In the genomic region with DNA sequence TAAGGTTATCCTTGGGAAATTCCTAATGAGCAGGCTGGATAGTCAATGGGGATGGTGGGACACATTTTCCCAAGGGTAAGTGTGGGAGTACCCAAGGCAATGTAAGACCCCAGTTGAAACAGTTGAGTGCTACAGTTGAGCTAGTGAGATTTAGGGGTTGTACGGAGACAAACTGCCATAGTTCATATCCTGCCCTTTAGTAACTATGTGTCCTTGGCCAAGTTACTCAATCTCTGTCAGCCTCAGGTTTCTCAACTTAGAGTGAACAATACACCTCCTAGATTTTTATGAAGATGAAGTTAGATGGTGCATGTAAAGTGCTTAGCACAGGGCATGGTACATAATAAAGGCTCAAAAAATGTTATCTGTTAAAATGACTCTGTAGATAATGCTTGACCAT, we compare ENCODE assay signal across 28 cellular contexts. TPM values are rescaled to one million over a fixed set of nuclear protein-coding genes. Genes with fewer than 3 reads are reported as not detected.
A peak's percentile ranks its signal among the peaks of the same experiment; 100 is the strongest.
DNase-seq lines count a peak whose midpoint lies in the region; ATAC-seq, FAIRE-seq and TF ChIP-seq lines count a peak whose summit lies in the region.
"Had no signal": no experiment of that assay in that cellular context is flagged by ENCODE, and none has a peak within 500 bp of the region (broad histone marks: within the 10 kb centered on the region; RNA-seq: fewer than 3 reads in every experiment).

No MANE protein-coding gene starts in this region.

- DNase-seq in HepG2 (ENCODE audit: low spot score) (no peak), right lobe of liver (no peak), AG20443 (ENCODE audit: low spot score) (no peak), ascending aorta (ENCODE audit: low spot score in 2 of 2) (no peak)
- DNase-seq: BE2C; C1 segment of cervical spinal cord; CD4-positive, alpha-beta memory T cell; CD4-positive, CD25-positive, alpha-beta regulatory T cell; CD8-positive, alpha-beta memory T cell; COR-L47; DMS 273 treated with DMSO at 0.1 percent for 48 hours; DMS153; DMS53; DMS79; DND-41; EL; GDM1 had no signal

- H3K36me3 ChIP-seq in liver (ENCODE audit: control insufficient read depth in 4 of 4, insufficient read depth in 3 of 4, low read depth in 1 of 4, low read length in 3 of 4) (peaks cover 7 to 63% (median 44%) of the 10 kb centered on the region in 4 donors), HepG2 (replicated peaks in 1 of 2; ENCODE audit: control insufficient read depth in 1 of 2, insufficient read depth in 2 of 2, low read length in 2 of 2) (no peaks in the 10 kb centered on the region), right lobe of liver (peaks cover 0 to 79% (median 33%) of the 10 kb centered on the region in 4 donors), ascending aorta (no peaks in the 10 kb centered on the region)
- H3K36me3 ChIP-seq: BE2C, BLaER1 had no signal

- H3K27ac ChIP-seq in liver (ENCODE audit: low read depth in 1 of 2, low read length in 2 of 2) = peak overlapping the region in 1 of 2 donors; percentile 20
- no peak overlapping the region for H3K27ac ChIP-seq in HepG2 (ENCODE audit: extremely low read length, insufficient read depth, low read length)
- peak overlapping the region in 1 of 3 donors; percentile 21 for H3K27ac ChIP-seq in right lobe of liver
- H3K27ac ChIP-seq in ascending aorta = no peak overlapping the region
- H3K27ac ChIP-seq: 22Rv1, A549, BLaER1 had no signal

- no peak for FAIRE-seq in HepG2 (lab: Jason Lieb, UNC)
- FAIRE-seq: A549, GM12878, GM12892, GM18507 had no signal

- no peak overlapping the region for H2AFZ ChIP-seq in HepG2 (ENCODE audit: low read length)

- H3K27me3 ChIP-seq in liver (ENCODE audit: control insufficient read depth in 4 of 4, insufficient read depth in 4 of 4, low read length in 3 of 4) = no peaks in the 10 kb centered on the region
- H3K27me3 ChIP-seq in HepG2 (ENCODE audit: control insufficient read depth in 1 of 2, insufficient read depth in 2 of 2, low read length in 2 of 2) = no peaks in the 10 kb centered on the region; a peak in 1 of 5 replicates
- no peaks in the 10 kb centered on the region for H3K27me3 ChIP-seq in right lobe of liver
- H3K27me3 ChIP-seq in ascending aorta = no peaks in the 10 kb centered on the region
- H3K27me3 ChIP-seq: BE2C, BLaER1 had no signal

- H3K9me3 ChIP-seq in liver (ENCODE audit: control insufficient read depth in 4 of 4, low read length in 3 of 4) (no peaks in the 10 kb centered on the region), HepG2 (ENCODE audit: low read length) (no peaks in the 10 kb centered on the region), right lobe of liver (no peaks in the 10 kb centered on the region), ascending aorta (no peaks in the 10 kb centered on the region)
- H3K9me3 ChIP-seq: A549, BE2C, BLaER1 had no signal

- in situ Hi-C loops in HepG2 (cut with HindIII; ENCODE audit: extremely low pct_ligation_motif_present, low pct_unique_long_range_greater_than_20kb) = no loop called here

- CTCF ChIA-PET in HepG2 (lab: Yijun Ruan, JAX; ENCODE audit: low intra/inter-chr PET ratio, low total read pairs) = no interaction called here

- H3K4me1 ChIP-seq in liver (ENCODE audit: control insufficient read depth in 4 of 4, insufficient read depth in 4 of 4, low read length in 3 of 4) (peaks cover 0 to 15% (median 8%) of the 10 kb centered on the region in 4 donors), HepG2 (ENCODE audit: insufficient read depth, low read length) (no peaks in the 10 kb centered on the region), right lobe of liver (peaks cover 0 to 42% (median 0%) of the 10 kb centered on the region in 4 donors), ascending aorta (no peaks in the 10 kb centered on the region)
- H3K4me1 ChIP-seq: A549, BLaER1 had no signal

- no peak overlapping the region for H3K4me2 ChIP-seq in HepG2 (ENCODE audit: low read depth, low read length)
- H3K4me2 ChIP-seq: A549, BLaER1 had no signal

- ATAC-seq in HepG2 (no peak), right lobe of liver (peak in 3 of 4 donors; percentile 41 to 59 (median 50))
- ATAC-seq: A549, GM12878 had no signal

- TF ChIP-seq RAD21 in liver (IDR thresholded peaks at IDR 0.05) = no peak
- no peak for TF ChIP-seq RAD21 in HepG2 (CRISPR knock-in tag; IDR thresholded peaks at IDR 0.05)

- no TSS peak for BruUV-seq in HepG2 (replicated peaks; lab: Mats Ljungman, UMichigan)

- TF ChIP-seq CTCF in liver (IDR thresholded peaks at IDR 0.05; ENCODE audit: low read depth, low read length, missing input control) (no peak), HepG2 (CRISPR knock-in tag; IDR thresholded peaks at IDR 0.05) (no peak), right lobe of liver (IDR thresholded peaks at IDR 0.05) (no peak), ascending aorta (IDR thresholded peaks at IDR 0.05) (no peak)

- intact Hi-C loops in HepG2 (cut with micrococcal nuclease; ENCODE audit: unreplicated experiment) = no loop called here
- intact Hi-C loops in right lobe of liver (cut with DNase I) = no loop called here
- intact Hi-C loops in ascending aorta (cut with DNase I) = no loop called here

- no peak overlapping the region for H3K4me3 ChIP-seq in liver (ENCODE audit: low read depth in 1 of 3, low read length in 3 of 3)
- H3K4me3 ChIP-seq in HepG2 (replicated peaks in 1 of 3; ENCODE audit: insufficient read depth in 1 of 3, low read depth in 2 of 3, low read length in 3 of 3) = no peak overlapping the region
- H3K4me3 ChIP-seq in right lobe of liver = no peak overlapping the region
- H3K4me3 ChIP-seq in ascending aorta = no peak overlapping the region
- H3K4me3 ChIP-seq: A549, BLaER1, GM12878 had no signal

- TF ChIP-seq EP300 in HepG2 (IDR thresholded peaks at IDR 0.05; ENCODE audit: low read depth in 2 of 2, low read length in 2 of 2) (no peak), HepG2 (CRISPR knock-in tag; IDR thresholded peaks at IDR 0.05; ENCODE audit: borderline replicate concordance) (no peak)

- H3K9ac ChIP-seq in liver (ENCODE audit: low read depth in 1 of 2, low read length in 2 of 2) (no peak overlapping the region), HepG2 (ENCODE audit: insufficient read depth, low read depth, low read length) (no peak overlapping the region)
- H3K9ac ChIP-seq: BLaER1 had no signal

- H4K20me1 ChIP-seq in HepG2 (ENCODE audit: insufficient read depth, low read length) = no peaks in the 10 kb centered on the region
- H4K20me1 ChIP-seq: BLaER1 had no signal

- H3K79me2 ChIP-seq in HepG2 (ENCODE audit: insufficient read depth, low read length) = no peaks in the 10 kb centered on the region

- WGBS in liver = 30% methylated on average over 1 of the region's 1 CpG
- 40% methylated on average over 1 of the region's 1 CpG for WGBS in HepG2 (ENCODE audit: low lambda C conversion rate)
- 56% methylated on average over 1 of the region's 1 CpG for WGBS in right lobe of liver (ENCODE audit: insufficient coverage, low coverage, low lambda C conversion rate, missing lambda C conversion rate)

- TF ChIP-seq POLR2A in HepG2 (IDR thresholded peaks at IDR 0.05; ENCODE audit: insufficient read depth in 1 of 2, low read depth in 2 of 2, low read length in 2 of 2) (no peak), right lobe of liver (IDR thresholded peaks at IDR 0.05) (no peak)

- POLR2A ChIA-PET in HepG2 (lab: Yijun Ruan, JAX) = no interaction called here

TF ChIP-seq in liver, 16 proteins besides CTCF, POLR2A, EP300 and RAD21 (continues in another document):
- no peak for TF ChIP-seq SP1 (IDR thresholded peaks at IDR 0.05)
- no peak for TF ChIP-seq TAF1 (conservative IDR thresholded peaks at IDR 0.05)
- no peak for TF ChIP-seq GABPA (IDR thresholded peaks at IDR 0.05 in 1 of 2, conservative IDR thresholded peaks at IDR 0.05 in 1 of 2)
- no peak for TF ChIP-seq FOXA1 (IDR thresholded peaks at IDR 0.05)

TF ChIP-seq in HepG2, 621 proteins besides CTCF, POLR2A, EP300 and RAD21 (continues in another document):
- no peak for TF ChIP-seq ZNF607 (CRISPR knock-in tag; IDR thresholded peaks at IDR 0.05; ENCODE audit: borderline replicate concordance)
- no peak for TF ChIP-seq CENPT (CRISPR knock-in tag; IDR thresholded peaks at IDR 0.05; ENCODE audit: low read depth)
- TF ChIP-seq ZNF549 (CRISPR knock-in tag; IDR thresholded peaks at IDR 0.05) = no peak
- no peak for TF ChIP-seq GATAD2A (CRISPR knock-in tag; IDR thresholded peaks at IDR 0.05)
- TF ChIP-seq, protein P1, sequence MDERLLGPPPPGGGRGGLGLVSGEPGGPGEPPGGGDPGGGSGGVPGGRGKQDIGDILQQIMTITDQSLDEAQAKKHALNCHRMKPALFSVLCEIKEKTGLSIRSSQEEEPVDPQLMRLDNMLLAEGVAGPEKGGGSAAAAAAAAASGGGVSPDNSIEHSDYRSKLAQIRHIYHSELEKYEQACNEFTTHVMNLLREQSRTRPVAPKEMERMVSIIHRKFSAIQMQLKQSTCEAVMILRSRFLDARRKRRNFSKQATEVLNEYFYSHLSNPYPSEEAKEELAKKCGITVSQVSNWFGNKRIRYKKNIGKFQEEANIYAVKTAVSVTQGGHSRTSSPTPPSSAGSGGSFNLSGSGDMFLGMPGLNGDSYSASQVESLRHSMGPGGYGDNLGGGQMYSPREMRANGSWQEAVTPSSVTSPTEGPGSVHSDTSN (CRISPR knock-in tag; IDR thresholded peaks at IDR 0.05) = no peak

RNA-seq across cellular contexts. Expression of a gene that starts 20.5 kb away (rescaled TPM):
- total RNA-seq in liver (100 to 1,000 TPM; 147 to 247 TPM), HepG2 (2016; rRNA removed; fragmentation: Illumina TruSeq; extraction: Trizol) (0.13 TPM in 1 of 2 replicates, not detected in the other), right lobe of liver (100 to 1,000 TPM; 162 to 705 (median 372) TPM), ascending aorta (not detected)
- polyA plus RNA-seq in liver (100 to 1,000 TPM; 109 to 259 TPM), HepG2 (2011; rRNA removed) (0.12 TPM in 2 replicates)
- total RNA-seq in HepG2 (2016; cell fraction: cytosol; rRNA removed; fragmentation: Illumina TruSeq; extraction: Trizol; ENCODE audit: low read depth) = not detected in 2 replicates
- 0.04 and 0.06 TPM in 2 replicates for total RNA-seq in HepG2 (2016; cell fraction: insoluble cytoplasmic fraction; rRNA removed; fragmentation: Illumina TruSeq; extraction: Trizol)
- not detected in 2 replicates for total RNA-seq in HepG2 (2016; cell fraction: membrane; rRNA removed; fragmentation: Illumina TruSeq; extraction: Trizol)
- total RNA-seq in HepG2 (2016; cell fraction: nucleus; rRNA removed; fragmentation: Illumina TruSeq; extraction: Trizol) = 0.16 TPM in 1 of 2 replicates, not detected in the other
- polyA plus RNA-seq in HepG2 (2011; cell fraction: cytosol; rRNA removed) = 0.10 and 0.11 TPM in 2 replicates
- polyA plus RNA-seq in HepG2 (2011; cell fraction: nucleus; rRNA removed) = 0.03 and 0.06 TPM in 2 replicates
- 0.04 TPM in 1 of 2 replicates, not detected in the other for polyA plus RNA-seq in HepG2 (2012)
- polyA plus RNA-seq in HepG2 (2016; cell fraction: cytosol; fragmentation: Illumina TruSeq; extraction: Trizol; ENCODE audit: low read depth) = not detected in 2 replicates
- polyA plus RNA-seq in HepG2 (2016; cell fraction: insoluble cytoplasmic fraction; fragmentation: Illumina TruSeq; extraction: Trizol; ENCODE audit: low read depth) = not detected in 2 replicates
- polyA plus RNA-seq in HepG2 (2016; cell fraction: membrane; fragmentation: Illumina TruSeq; extraction: Trizol; ENCODE audit: low read depth) = not detected in 2 replicates
- polyA plus RNA-seq in HepG2 (2016; cell fraction: nucleus; fragmentation: Illumina TruSeq; extraction: Trizol; ENCODE audit: insufficient read depth, low read depth) = not detected in 2 replicates
- polyA minus RNA-seq in HepG2 (2011; rRNA and poly(A)+ RNA removed; ENCODE audit: low replicate concordance) = not detected in 2 replicates
- not detected in 2 replicates for polyA minus RNA-seq in HepG2 (2011; cell fraction: cytosol; rRNA and poly(A)+ RNA removed)
- polyA minus RNA-seq in HepG2 (2011; cell fraction: nucleus; rRNA and poly(A)+ RNA removed) = not detected in 2 replicates
- total RNA-seq: A172; CD4-positive, alpha-beta memory T cell; CD4-positive, CD25-positive, alpha-beta regulatory T cell; CD8-positive, alpha-beta memory T cell; Daoy; G401 had no signal
- polyA plus RNA-seq: CD14-positive monocyte; CD4-positive, alpha-beta memory T cell; CD4-positive, CD25-positive, alpha-beta regulatory T cell; CD8-positive, alpha-beta memory T cell; GM12878 had no signal

Comparison
In these comparisons a context has a peak if more than half of its experiments do, and no peak if none do; other contexts are left out.
1. RNA of a gene that starts 20.5 kb away (total RNA-seq): 162 to 705 TPM in right lobe of liver and 147 to 247 TPM in liver; 0.04 to 0.16 TPM in HepG2 and not detected in ascending aorta (single experiment); every median in the first group is over 100 times any median in the second.